ENCODE assay signal across 21 cellular contexts in the genomic region with DNA sequence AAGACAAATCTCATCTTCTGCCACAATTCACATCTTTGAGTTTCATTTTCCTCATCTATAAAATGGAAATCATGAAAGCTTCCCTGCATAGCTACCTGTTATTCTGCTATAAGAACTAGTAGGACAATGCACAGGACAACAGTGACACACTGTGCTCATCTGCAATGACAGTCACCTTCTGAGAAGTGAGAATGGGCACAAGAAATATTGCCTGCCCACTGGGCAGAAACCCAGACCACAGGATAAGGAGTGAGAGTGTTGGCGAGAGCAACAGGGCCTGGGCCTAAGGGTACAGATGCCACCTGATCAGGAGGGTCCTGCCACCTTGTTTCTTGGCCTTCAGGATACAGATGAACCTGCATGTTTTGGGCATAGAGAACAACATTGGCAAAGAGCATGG. TPM values are rescaled to one million over a fixed set of nuclear protein-coding genes. Genes with fewer than 3 reads are reported as not detected.
"Had no signal": no experiment of that assay in that cellular context is flagged by ENCODE, and none has a peak within 500 bp of the region (broad histone marks: within the 10 kb centered on the region; RNA-seq: fewer than 3 reads in every experiment).

No MANE protein-coding gene starts in this region.

- H3K27ac Mint-ChIP-seq: activated CD4-positive, alpha-beta T cell treated with anti-CD3 and anti-CD28 coated beads, Interleukin-2, amount 10 ng/mL, durations not matched to agents 24 days and 14 days; activated CD8-positive, alpha-beta T cell treated with anti-CD3 and anti-CD28 coated beads, Interleukin-2, amount 10 ng/mL, durations not matched to agents 7 days and 5 days; natural killer cell treated with Interleukin-12 subunit alpha and Interleukin-12 subunit beta and Interleukin-15 and Interleukin-18, amount 100 ng/mL, for 72 hours; stimulated activated naive B cell treated with anti-CD40 and anti-IgM and Interleukin-4, amounts not matched to agents 10 μg/mL and 1 μg/mL and 100 μg/mL, for 72 hours had no signal

- H3K27me3 Mint-ChIP-seq: activated CD4-positive, alpha-beta T cell treated with anti-CD3 and anti-CD28 coated beads, Interleukin-2, amount 10 ng/mL, durations not matched to agents 24 days and 14 days; natural killer cell treated with Interleukin-12 subunit alpha and Interleukin-12 subunit beta and Interleukin-15 and Interleukin-18, amount 100 ng/mL, for 72 hours; stimulated activated naive B cell treated with anti-CD40 and anti-IgM and Interleukin-4, amounts not matched to agents 10 μg/mL and 1 μg/mL and 100 μg/mL, for 72 hours had no signal

- H3K4me3 ChIP-seq: ascending aorta, dorsolateral prefrontal cortex, esophagus muscularis mucosa, gastrocnemius medialis, ovary, prostate gland, testis, vagina had no signal

- DNase-seq: activated CD4-positive, alpha-beta T cell treated with anti-CD3 and anti-CD28 coated beads, Interleukin-2, amount 10 ng/mL, durations not matched to agents 24 days and 14 days; activated CD8-positive, alpha-beta T cell treated with anti-CD3 and anti-CD28 coated beads, Interleukin-2, amount 10 ng/mL, durations not matched to agents 7 days and 5 days; central memory CD4-positive, alpha-beta T cell; dorsolateral prefrontal cortex; gastrocnemius medialis; hippocampal formation; left cardiac atrium; ovary; stimulated activated CD4-positive, alpha-beta T cell treated with anti-CD3 and anti-CD28 coated beads, Interleukin-2, amount 100 ng/mL, for 48 hours; stimulated activated CD8-positive, alpha-beta memory T cell treated with anti-CD3 and anti-CD28 coated beads, Interleukin-4, amount 100 ng/mL, for 48 hours; stimulated activated naive B cell treated with anti-CD40 and anti-IgM and Interleukin-4, amounts not matched to agents 10 μg/mL and 1 μg/mL and 100 μg/mL, for 72 hours; testis; trophoblast cell had no signal

- H3K4me1 Mint-ChIP-seq: activated CD4-positive, alpha-beta T cell treated with anti-CD3 and anti-CD28 coated beads, Interleukin-2, amount 10 ng/mL, durations not matched to agents 24 days and 14 days; stimulated activated naive B cell treated with anti-CD40 and anti-IgM and Interleukin-4, amounts not matched to agents 10 μg/mL and 1 μg/mL and 100 μg/mL, for 72 hours had no signal

- H3K27ac ChIP-seq: ascending aorta, dorsolateral prefrontal cortex, esophagus muscularis mucosa, gastrocnemius medialis, neutrophil, ovary, prostate gland, testis, vagina had no signal

- H3K9me3 Mint-ChIP-seq: activated CD4-positive, alpha-beta T cell treated with anti-CD3 and anti-CD28 coated beads, Interleukin-2, amount 10 ng/mL, durations not matched to agents 24 days and 14 days; activated naive CD4-positive, alpha-beta T cell treated with anti-CD3 and anti-CD28 coated beads, Interleukin-2, amount 50 U/mL, for 72 hours; natural killer cell treated with Interleukin-12 subunit alpha and Interleukin-12 subunit beta and Interleukin-15 and Interleukin-18, amount 100 ng/mL, for 72 hours; stimulated activated naive B cell treated with anti-CD40 and anti-IgM and Interleukin-4, amounts not matched to agents 10 μg/mL and 1 μg/mL and 100 μg/mL, for 72 hours had no signal

- H3K36me3 Mint-ChIP-seq: activated naive CD4-positive, alpha-beta T cell treated with anti-CD3 and anti-CD28 coated beads, Interleukin-2, amount 50 U/mL, for 72 hours; natural killer cell treated with Interleukin-12 subunit alpha and Interleukin-12 subunit beta and Interleukin-15 and Interleukin-18, amount 100 ng/mL, for 72 hours had no signal

- H3K27me3 ChIP-seq: ascending aorta, dorsolateral prefrontal cortex, esophagus muscularis mucosa, gastrocnemius medialis, neutrophil, ovary, testis, vagina had no signal

- ATAC-seq: activated CD4-positive, CD25-positive, alpha-beta regulatory T cell treated with anti-CD3 and anti-CD28 coated beads, Interleukin-2, amount 50 U/mL, for 24 hours; activated CD8-positive, alpha-beta T cell treated with anti-CD3 and anti-CD28 coated beads, Interleukin-2, amount 10 ng/mL, durations not matched to agents 7 days and 5 days; activated naive CD4-positive, alpha-beta T cell treated with anti-CD3 and anti-CD28 coated beads, Interleukin-2, amount 50 U/mL, for 72 hours; gastrocnemius medialis; left cardiac atrium; natural killer cell treated with Interleukin-12 subunit alpha and Interleukin-12 subunit beta and Interleukin-15 and Interleukin-18, amount 100 ng/mL, for 72 hours; stimulated activated naive B cell treated with anti-CD40 and anti-IgM and Interleukin-4, amounts not matched to agents 10 μg/mL and 1 μg/mL and 100 μg/mL, for 72 hours had no signal

- H3K4me1 ChIP-seq: ascending aorta, gastrocnemius medialis, prostate gland had no signal

- H3K4me3 Mint-ChIP-seq: activated CD4-positive, alpha-beta T cell treated with anti-CD3 and anti-CD28 coated beads, Interleukin-2, amount 10 ng/mL, durations not matched to agents 24 days and 14 days; activated CD8-positive, alpha-beta T cell treated with anti-CD3 and anti-CD28 coated beads, Interleukin-2, amount 10 ng/mL, durations not matched to agents 7 days and 5 days; natural killer cell treated with Interleukin-12 subunit alpha and Interleukin-12 subunit beta and Interleukin-15 and Interleukin-18, amount 100 ng/mL, for 72 hours; stimulated activated naive B cell treated with anti-CD40 and anti-IgM and Interleukin-4, amounts not matched to agents 10 μg/mL and 1 μg/mL and 100 μg/mL, for 72 hours had no signal

RNA-seq across cellular contexts. Expression of a gene that starts 23.2 kb away (rescaled TPM):
- total RNA-seq: activated CD4-positive, alpha-beta T cell treated with anti-CD3 and anti-CD28 coated beads, Interleukin-2, amount 10 ng/mL, durations not matched to agents 24 days and 14 days; ascending aorta had no signal
